In genomic region chr17:28338056-28338768, GRCh38 we compare ENCODE assay signal across 11 cellular contexts. TPM values are rescaled to one million over a fixed set of nuclear protein-coding genes. Genes with fewer than 3 reads are reported as not detected.
DNase-seq lines count a peak whose midpoint lies in the region; ATAC-seq and TF ChIP-seq lines count a peak whose summit lies in the region.
"Had no signal": no experiment of that assay in that cellular context is flagged by ENCODE, and none has a peak within 500 bp of the region (broad histone marks: within the 10 kb centered on the region; RNA-seq: fewer than 3 reads in every experiment).

No MANE protein-coding gene starts in this region.

- peaks cover 49% of the 10 kb centered on the region for H3K79me2 ChIP-seq in smooth muscle cell (ENCODE audit: low read depth)

- peak overlapping the region; percentile 67 for H3K9ac ChIP-seq in smooth muscle cell (ENCODE audit: low read depth)

- no peak for TF ChIP-seq CTCF in HFF-Myc (IDR thresholded peaks at IDR 0.05; ENCODE audit: low read depth, low read length, missing control alignments)
- no peak for TF ChIP-seq CTCF in astrocyte of the cerebellum (IDR thresholded peaks at IDR 0.05; ENCODE audit: low read depth, low read length, missing control alignments)
- no peak for TF ChIP-seq CTCF in smooth muscle cell (IDR thresholded peaks at IDR 0.05; ENCODE audit: borderline replicate concordance, insufficient read depth, poor library complexity, severe bottlenecking)
- TF ChIP-seq CTCF in tibial artery (IDR thresholded peaks at IDR 0.05) = no peak

- DNase-seq in HFF-Myc (ENCODE audit: extremely low read depth, low read depth) (peak; percentile 67), astrocyte of the cerebellum (ENCODE audit: low read depth) (peak; percentile 49), inferior parietal cortex (ENCODE audit: extremely low spot score) (peak; percentile 42), smooth muscle cell (lab: John Stamatoyannopoulos, UW; ENCODE audit: unreplicated experiment) (no peak), substantia nigra (lab: John Stamatoyannopoulos, UW) (no peak), NCI-H1105 treated with DMSO at 0.1 percent for 48 hours (lab: John Stamatoyannopoulos, UW) (no peak), tibial artery (no peak)
- DNase-seq: NCI-H2171, small intestine had no signal

- peaks cover 27% of the 10 kb centered on the region for H3K36me3 Mint-ChIP-seq in stimulated activated memory B cell treated with anti-CD40 and anti-IgM and Interleukin-4, amounts not matched to agents 10 μg/mL and 1 μg/mL and 100 μg/mL, for 72 hours

- H3F3A ChIP-seq in smooth muscle cell (ENCODE audit: low read depth) = peaks cover 18% of the 10 kb centered on the region

- H3K4me2 ChIP-seq in smooth muscle cell = peak overlapping the region; percentile 90

- intact Hi-C loops in tibial artery (cut with DNase I; ENCODE audit: low total_unique reads) = loop anchor here (5.0 to 10.0 kb wide), 3 partner anchors 293 to 957 kb away; partner anchors contain the start of genes NLK, NUFIP2 and PHF12

- H3K4me3 Mint-ChIP-seq in stimulated activated memory B cell treated with anti-CD40 and anti-IgM and Interleukin-4, amounts not matched to agents 10 μg/mL and 1 μg/mL and 100 μg/mL, for 72 hours = no peak overlapping the region

- in situ Hi-C loops in astrocyte of the cerebellum (cut with HindIII; ENCODE audit: low sequenced_read_pairs) = no loop called here

- H3K27ac Mint-ChIP-seq in stimulated activated memory B cell treated with anti-CD40 and anti-IgM and Interleukin-4, amounts not matched to agents 10 μg/mL and 1 μg/mL and 100 μg/mL, for 72 hours = no peak overlapping the region

- H3K4me3 ChIP-seq in HFF-Myc (replicated peaks; ENCODE audit: low read depth, low read length) (peak overlapping the region; percentile 4; the same call in 1 of the 2 replicates), astrocyte of the cerebellum (ENCODE audit: low read depth, low read length) (no peak overlapping the region), smooth muscle cell (no peak overlapping the region), tibial artery (no peak overlapping the region)

- H3K9me3 ChIP-seq in smooth muscle cell (replicated peaks; ENCODE audit: low read depth) (no peaks in the 10 kb centered on the region), tibial artery (no peaks in the 10 kb centered on the region)

- H3K36me3 ChIP-seq in smooth muscle cell (ENCODE audit: low read depth) (no peaks in the 10 kb centered on the region), tibial artery (peaks cover 31 to 42% (median 39%) of the 10 kb centered on the region in 3 donors)

- H3K27me3 ChIP-seq in smooth muscle cell (ENCODE audit: low read depth) (no peaks in the 10 kb centered on the region), tibial artery (no peaks in the 10 kb centered on the region)

- H3K4me1 Mint-ChIP-seq in stimulated activated memory B cell treated with anti-CD40 and anti-IgM and Interleukin-4, amounts not matched to agents 10 μg/mL and 1 μg/mL and 100 μg/mL, for 72 hours = peaks cover 42% of the 10 kb centered on the region

- H3K4me1 ChIP-seq in smooth muscle cell (ENCODE audit: low read depth) = peaks cover 17% of the 10 kb centered on the region
- H3K4me1 ChIP-seq in tibial artery = peaks cover 0 to 45% (median 40%) of the 10 kb centered on the region in 4 donors

- 68% methylated on average over 5 of the region's 5 CpGs for WGBS in smooth muscle cell (ENCODE audit: low lambda C conversion rate)

- no peaks in the 10 kb centered on the region for H3K9me3 Mint-ChIP-seq in stimulated activated memory B cell treated with anti-CD40 and anti-IgM and Interleukin-4, amounts not matched to agents 10 μg/mL and 1 μg/mL and 100 μg/mL, for 72 hours

- ATAC-seq in stimulated activated memory B cell treated with anti-CD40 and anti-IgM and Interleukin-4, amounts not matched to agents 10 μg/mL and 1 μg/mL and 100 μg/mL, for 72 hours = no peak

- H3K27me3 Mint-ChIP-seq in stimulated activated memory B cell treated with anti-CD40 and anti-IgM and Interleukin-4, amounts not matched to agents 10 μg/mL and 1 μg/mL and 100 μg/mL, for 72 hours = no peaks in the 10 kb centered on the region

- no peak overlapping the region for H2AFZ ChIP-seq in smooth muscle cell (ENCODE audit: low read depth)

- peaks cover 63% of the 10 kb centered on the region for H4K20me1 ChIP-seq in smooth muscle cell (ENCODE audit: low read depth)

- peak overlapping the region; percentile 97 for H3K27ac ChIP-seq in smooth muscle cell (ENCODE audit: low read depth)
- no peak overlapping the region for H3K27ac ChIP-seq in substantia nigra (ENCODE audit: low read depth, low read length, poor library complexity, severe bottlenecking)
- peak overlapping the region in 1 of 2 donors; percentile 14 for H3K27ac ChIP-seq in tibial artery

RNA-seq across cellular contexts. Expression of gene TNFAIP1, which starts 2.7 kb away (rescaled TPM):
- total RNA-seq in smooth muscle cell = 81.0 and 89.9 TPM in 2 replicates
- 75.0 and 82.4 TPM in 2 replicates for polyA plus RNA-seq in smooth muscle cell

RNA-seq across cellular contexts. Expression of gene IFT20, which starts 2.9 kb away (rescaled TPM):
- total RNA-seq in smooth muscle cell = 49.8 and 102 TPM in 2 replicates
- polyA plus RNA-seq in smooth muscle cell = 83.8 and 88.9 TPM in 2 replicates

RNA-seq across cellular contexts. Expression of gene POLDIP2, which starts 19.1 kb away (rescaled TPM):
- 52.6 and 55.0 TPM in 2 replicates for total RNA-seq in smooth muscle cell
- 82.9 and 83.2 TPM in 2 replicates for polyA plus RNA-seq in smooth muscle cell

RNA-seq across cellular contexts. Expression of gene TMEM97, which starts 19.2 kb away (rescaled TPM):
- total RNA-seq in smooth muscle cell = 11.2 and 12.1 TPM in 2 replicates
- polyA plus RNA-seq in smooth muscle cell = 15.8 and 17.2 TPM in 2 replicates

RNA-seq across cellular contexts. Expression of gene SEBOX, which starts 26.8 kb away (rescaled TPM):
- not detected in 2 replicates for total RNA-seq in smooth muscle cell
- polyA plus RNA-seq in smooth muscle cell = not detected in 2 replicates
- polyA plus RNA-seq: small intestine, thymus had no signal

Comparison
In these comparisons a context has a peak if more than half of its experiments do, and no peak if none do; other contexts are left out.
1. DNase-seq: peak in HFF-Myc (single experiment), astrocyte of the cerebellum (single experiment) and inferior parietal cortex (single experiment); none in smooth muscle cell (single experiment), substantia nigra (0 of 49), NCI-H1105 treated with DMSO at 0.1 percent for 48 hours (single experiment) and tibial artery (0 of 2).